1 cellular context compared by ENCODE assay signal in the genomic region with DNA sequence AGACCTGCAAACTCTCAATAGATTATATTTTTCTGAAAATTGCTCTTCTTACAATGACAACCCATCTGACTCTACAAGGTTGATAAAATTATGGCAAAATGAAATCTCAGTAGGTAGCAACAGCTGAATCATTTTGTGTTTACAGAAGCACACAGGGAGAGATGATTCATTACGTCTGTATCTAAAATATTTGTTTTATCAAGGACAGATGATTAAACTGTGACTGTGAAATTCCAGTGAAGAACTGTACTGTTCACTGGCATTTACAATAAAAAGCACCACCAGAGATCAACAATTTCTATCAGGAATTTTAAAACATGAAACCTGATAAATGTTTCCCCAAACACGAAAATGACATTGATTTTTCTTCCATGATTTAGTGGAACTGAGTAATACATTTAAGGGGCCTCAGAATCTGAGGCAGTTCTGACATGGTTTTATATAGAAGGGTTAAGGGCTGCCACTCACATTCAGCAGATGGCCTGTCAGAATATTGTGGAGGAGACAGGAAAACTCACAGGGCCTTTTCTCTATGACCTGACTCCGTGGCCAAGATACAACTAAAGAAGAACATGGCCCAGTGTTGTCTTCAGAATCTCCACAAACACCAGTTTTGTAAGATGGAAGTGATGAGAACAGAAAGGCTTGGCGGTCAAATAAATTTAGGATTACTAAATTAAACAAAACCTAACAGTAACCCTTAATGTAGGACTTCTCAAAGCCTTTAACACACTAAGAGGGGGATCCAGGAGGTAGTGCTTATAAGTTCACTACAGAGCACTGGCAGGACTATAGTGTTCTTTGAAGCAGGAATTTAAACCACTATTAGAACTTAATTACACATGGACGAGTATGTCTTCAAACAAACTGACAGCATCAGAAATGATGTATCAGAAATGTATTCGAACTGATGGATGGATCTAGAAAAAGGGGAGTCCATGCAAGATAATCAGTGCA.
TF ChIP-seq lines count a peak whose summit lies in the region.

No MANE protein-coding gene starts in this region.

TF ChIP-seq in endothelial cell of umbilical vein, 7 proteins besides CTCF, POLR2A, EP300 and RAD21 (continued from another document):
- TF ChIP-seq GATA2 (IDR thresholded peaks at IDR 0.05; ENCODE audit: insufficient read depth, insufficient read length, low read depth, low read length): no peak
- no peak for TF ChIP-seq POLR2AphosphoS5 (IDR thresholded peaks at IDR 0.05; ENCODE audit: insufficient read depth, low read depth, low read length)
- TF ChIP-seq EZH2 (IDR thresholded peaks at IDR 0.05; ENCODE audit: borderline replicate concordance, low read depth, low read length, severe bottlenecking): no peak
- TF ChIP-seq FOS (IDR thresholded peaks at IDR 0.05; ENCODE audit: borderline replicate concordance, insufficient read depth, low read length): peak; percentile 94
